Comparison of ENCODE assay signal across 1 cellular context in the genomic region with DNA sequence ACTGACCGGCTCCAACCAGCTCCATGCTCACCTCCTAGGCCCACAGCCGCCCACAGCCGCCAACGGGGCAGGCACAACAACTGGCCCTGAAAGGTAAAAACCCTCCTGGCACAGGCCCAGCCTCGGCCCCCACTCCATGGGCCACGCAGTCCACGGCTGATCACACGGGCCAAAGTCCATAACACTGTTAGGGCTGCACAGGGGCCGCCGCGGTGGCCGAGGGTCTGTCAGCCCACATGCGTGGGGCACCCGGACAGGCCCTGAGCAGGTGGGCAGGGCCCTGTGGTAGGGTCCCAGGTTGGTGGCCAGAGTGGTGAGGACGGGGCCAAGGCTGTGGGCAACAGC.
A peak's percentile ranks its signal among the peaks of the same experiment; 100 is the strongest.
TF ChIP-seq lines count a peak whose summit lies in the region.

No MANE protein-coding gene starts in this region.

TF ChIP-seq in HepG2, 621 proteins besides CTCF, POLR2A, EP300 and RAD21:
- no peak for TF ChIP-seq ERF (CRISPR knock-in tag; IDR thresholded peaks at IDR 0.05)
- TF ChIP-seq NFE2L2 (IDR thresholded peaks at IDR 0.05; ENCODE audit: low read length) = no peak
- TF ChIP-seq, protein P1, sequence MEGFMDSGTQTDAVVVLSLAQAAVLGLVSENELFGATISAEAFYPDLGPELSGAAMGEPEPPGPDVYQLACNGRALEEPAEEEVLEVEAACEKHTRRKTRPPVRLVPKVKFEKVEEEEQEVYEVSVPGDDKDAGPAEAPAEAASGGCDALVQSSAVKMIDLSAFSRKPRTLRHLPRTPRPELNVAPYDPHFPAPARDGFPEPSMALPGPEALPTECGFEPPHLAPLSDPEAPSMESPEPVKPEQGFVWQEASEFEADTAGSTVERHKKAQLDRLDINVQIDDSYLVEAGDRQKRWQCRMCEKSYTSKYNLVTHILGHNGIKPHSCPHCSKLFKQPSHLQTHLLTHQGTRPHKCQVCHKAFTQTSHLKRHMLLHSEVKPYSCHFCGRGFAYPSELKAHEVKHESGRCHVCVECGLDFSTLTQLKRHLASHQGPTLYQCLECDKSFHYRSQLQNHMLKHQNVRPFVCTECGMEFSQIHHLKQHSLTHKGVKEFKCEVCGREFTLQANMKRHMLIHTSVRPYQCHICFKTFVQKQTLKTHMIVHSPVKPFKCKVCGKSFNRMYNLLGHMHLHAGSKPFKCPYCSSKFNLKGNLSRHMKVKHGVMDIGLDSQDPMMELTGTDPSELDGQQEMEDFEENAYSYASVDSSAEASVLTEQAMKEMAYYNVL (CRISPR knock-in tag; IDR thresholded peaks at IDR 0.05; ENCODE audit: borderline replicate concordance) = no peak
- TF ChIP-seq, protein P2, sequence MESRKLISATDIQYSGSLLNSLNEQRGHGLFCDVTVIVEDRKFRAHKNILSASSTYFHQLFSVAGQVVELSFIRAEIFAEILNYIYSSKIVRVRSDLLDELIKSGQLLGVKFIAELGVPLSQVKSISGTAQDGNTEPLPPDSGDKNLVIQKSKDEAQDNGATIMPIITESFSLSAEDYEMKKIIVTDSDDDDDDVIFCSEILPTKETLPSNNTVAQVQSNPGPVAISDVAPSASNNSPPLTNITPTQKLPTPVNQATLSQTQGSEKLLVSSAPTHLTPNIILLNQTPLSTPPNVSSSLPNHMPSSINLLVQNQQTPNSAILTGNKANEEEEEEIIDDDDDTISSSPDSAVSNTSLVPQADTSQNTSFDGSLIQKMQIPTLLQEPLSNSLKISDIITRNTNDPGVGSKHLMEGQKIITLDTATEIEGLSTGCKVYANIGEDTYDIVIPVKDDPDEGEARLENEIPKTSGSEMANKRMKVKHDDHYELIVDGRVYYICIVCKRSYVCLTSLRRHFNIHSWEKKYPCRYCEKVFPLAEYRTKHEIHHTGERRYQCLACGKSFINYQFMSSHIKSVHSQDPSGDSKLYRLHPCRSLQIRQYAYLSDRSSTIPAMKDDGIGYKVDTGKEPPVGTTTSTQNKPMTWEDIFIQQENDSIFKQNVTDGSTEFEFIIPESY (CRISPR knock-in tag; IDR thresholded peaks at IDR 0.05) = 0 out of 2 replicates have a peak, but pooled peaks have one; percentile 35
- TF ChIP-seq ZNF460 (CRISPR knock-in tag; IDR thresholded peaks at IDR 0.05; ENCODE audit: borderline replicate concordance) = no peak
- TF ChIP-seq AGO2 (optimal IDR thresholded peaks at IDR 0.05; ENCODE audit: low read depth, low read length) = peak; percentile 7
- TF ChIP-seq ZNF235 (CRISPR knock-in tag; IDR thresholded peaks at IDR 0.05; ENCODE audit: borderline replicate concordance) = no peak
